ENCODE assay signal across 8 cellular contexts in genomic region chr2:43158259-43158880, GRCh38.
DNase-seq lines count a peak whose midpoint lies in the region; ATAC-seq and TF ChIP-seq lines count a peak whose summit lies in the region.

No MANE protein-coding gene starts in this region.

- H2BK5ac ChIP-seq in neuronal stem cell (ENCODE audit: low read length) = no peak overlapping the region

- no peaks in the 10 kb centered on the region for H3K9me3 ChIP-seq in AG04450 (ENCODE audit: control insufficient read depth, insufficient read depth, low read length)
- H3K9me3 ChIP-seq in esophagus squamous epithelium = no peaks in the 10 kb centered on the region
- H3K9me3 ChIP-seq in neuronal stem cell (replicated peaks in 1 of 2; ENCODE audit: control insufficient read depth in 2 of 2, insufficient read depth in 1 of 2, low read depth in 1 of 2, low read length in 2 of 2) = no peaks in the 10 kb centered on the region

- intact Hi-C loops in esophagus squamous epithelium (cut with DNase I) = no loop called here

- DNase-seq in AG04450 (ENCODE audit: low read depth, low spot score) (no peak), esophagus squamous epithelium (lab: John Stamatoyannopoulos, UW) (peak; percentile 39), neuronal stem cell (ENCODE audit: low spot score) (no peak), amniotic stem cell (lab: John Stamatoyannopoulos, UW) (no peak), occipital lobe (lab: John Stamatoyannopoulos, UW) (no peak)
- peak; percentile 67 to 76 for DNase-seq in activated CD4-positive, alpha-beta T cell treated with anti-CD3 and anti-CD28 coated beads, Interleukin-2, amount 50 U/mL, for 48 hours

- no peak overlapping the region for H3K23ac ChIP-seq in neuronal stem cell (ENCODE audit: low read depth, low read length, poor library complexity)

- POLR2A ChIA-PET in AG04450 (lab: Yijun Ruan, JAX) = interaction anchor here (0.6 to 1.2 kb wide), 3 partner anchors 11 to 68 kb away, joined by 3 to 5 read pairs (median 3); no protein-coding TSS in a partner anchor

- H2BK12ac ChIP-seq in neuronal stem cell (ENCODE audit: low read length) = peak overlapping the region; percentile 14

- H3K4me1 ChIP-seq in esophagus squamous epithelium (peaks cover 32 to 68% (median 53%) of the 10 kb centered on the region in 3 donors), neuronal stem cell (ENCODE audit: control insufficient read depth in 2 of 2, insufficient read depth in 1 of 2, low read depth in 1 of 2, low read length in 2 of 2) (peaks cover 13 to 14% of the 10 kb centered on the region in 2 donors)

- H2AFZ ChIP-seq in neuronal stem cell (ENCODE audit: low read length) = peak overlapping the region; percentile 87

- no peak for TF ChIP-seq POLR2A in esophagus squamous epithelium (IDR thresholded peaks at IDR 0.05)

- 0 to 7% methylated on average over 4 to 7 of the region's 11 CpGs for WGBS in esophagus squamous epithelium, 2 donors
- WGBS in neuronal stem cell (ENCODE audit: extremely low coverage in 2 of 2, insufficient read length in 2 of 2, insufficient replicate concordance in 1 of 2), 2 donors = no CpG with 5 or more reads among the region's 11 CpGs

- H3K9ac ChIP-seq in neuronal stem cell (ENCODE audit: low read depth, low read length, poor library complexity) = no peak overlapping the region

- H3K79me1 ChIP-seq in neuronal stem cell (ENCODE audit: low read depth, low read length) = no peaks in the 10 kb centered on the region

- H3K27ac Mint-ChIP-seq in IgD-negative memory B cell = peak overlapping the region; percentile 90 to 97 (median 92)

- no peak overlapping the region for H3K4me2 ChIP-seq in neuronal stem cell (ENCODE audit: insufficient read depth, low read length, poor library complexity, severe bottlenecking)

- peak overlapping the region; percentile 31 for H3K14ac ChIP-seq in neuronal stem cell (ENCODE audit: low read length)

- H2AK5ac ChIP-seq in neuronal stem cell (ENCODE audit: low read depth, low read length) = peak overlapping the region; percentile 91

- CTCF ChIA-PET in AG04450 (lab: Charles Lee) = interaction anchor here (0.6 kb wide), 1 partner anchor 291 kb away, joined by 10 read pairs; no protein-coding TSS in a partner anchor

- H2BK15ac ChIP-seq in neuronal stem cell (ENCODE audit: low read length) = peak overlapping the region; percentile 41

- H4K8ac ChIP-seq in neuronal stem cell (ENCODE audit: low read depth, low read length) = no peak overlapping the region

- H3K4me3 Mint-ChIP-seq in IgD-negative memory B cell = peak overlapping the region; percentile 58 to 84 (median 64)

- H3K27me3 ChIP-seq in AG04450 (ENCODE audit: control insufficient read depth, insufficient read depth, low read length) (no peaks in the 10 kb centered on the region), esophagus squamous epithelium (no peaks in the 10 kb centered on the region), neuronal stem cell (ENCODE audit: control insufficient read depth in 3 of 3, insufficient read depth in 3 of 3, low read depth in 1 of 3, low read length in 3 of 3) (no peaks in the 10 kb centered on the region)

- peak overlapping the region; percentile 68 for H4K91ac ChIP-seq in neuronal stem cell (ENCODE audit: low read depth, low read length, poor library complexity)

- peaks cover 23 to 46% (median 36%) of the 10 kb centered on the region in 3 donors for H3K4me1 Mint-ChIP-seq in IgD-negative memory B cell

- no peaks in the 10 kb centered on the region for H3K36me3 Mint-ChIP-seq in IgD-negative memory B cell

- no peak overlapping the region for H2BK120ac ChIP-seq in neuronal stem cell (ENCODE audit: low read depth, low read length)

- H3K36me3 ChIP-seq in esophagus squamous epithelium (no peaks in the 10 kb centered on the region), neuronal stem cell (replicated peaks in 1 of 2; ENCODE audit: control insufficient read depth in 2 of 2, insufficient read depth in 2 of 2, low read length in 2 of 2) (no peaks in the 10 kb centered on the region)

- ATAC-seq in GM19463 (IDR thresholded peaks at IDR 0.05; ENCODE audit: unreplicated experiment) = peak; percentile 8

- no peaks in the 10 kb centered on the region for H3K9me3 Mint-ChIP-seq in IgD-negative memory B cell

- no peaks in the 10 kb centered on the region for H3K27me3 Mint-ChIP-seq in IgD-negative memory B cell

- no peak for TF ChIP-seq CTCF in AG04450 (IDR thresholded peaks at IDR 0.05; ENCODE audit: low read depth, low read length)
- no peak for TF ChIP-seq CTCF in esophagus squamous epithelium (IDR thresholded peaks at IDR 0.05)

- no peak overlapping the region for H3K4ac ChIP-seq in neuronal stem cell (ENCODE audit: low read length)

- peak overlapping the region; percentile 90 for H3K18ac ChIP-seq in neuronal stem cell (ENCODE audit: low read length)

- H3K4me3 ChIP-seq in AG04450 (ENCODE audit: low read depth, low read length) (no peak overlapping the region), esophagus squamous epithelium (peak overlapping the region in 1 of 4 donors; percentile 44), neuronal stem cell (ENCODE audit: low read length in 2 of 2) (no peak overlapping the region)

- peak overlapping the region; percentile 91 for H3K27ac ChIP-seq in AG04450 (ENCODE audit: low read depth, low read length)
- H3K27ac ChIP-seq in esophagus squamous epithelium = peak overlapping the region; percentile 87 to 96 (median 94)
- no peak overlapping the region for H3K27ac ChIP-seq in neuronal stem cell (replicated peaks; ENCODE audit: low read length)

Comparison
In these comparisons a context has a peak if more than half of its experiments do, and no peak if none do; other contexts are left out.
1. DNase-seq: peak in activated CD4-positive, alpha-beta T cell treated with anti-CD3 and anti-CD28 coated beads, Interleukin-2, amount 50 U/mL, for 48 hours (2 of 2) and esophagus squamous epithelium (single experiment); none in AG04450 (single experiment), neuronal stem cell (single experiment), amniotic stem cell (single experiment) and occipital lobe (single experiment).